ENCODE assay signal across 20 cellular contexts in genomic region chr10:101136007-101136707, GRCh38. TPM values are rescaled to one million over a fixed set of nuclear protein-coding genes. Genes with fewer than 3 reads are reported as not detected.
DNase-seq lines count a peak whose midpoint lies in the region; ATAC-seq, FAIRE-seq and TF ChIP-seq lines count a peak whose summit lies in the region.
"Had no signal": no experiment of that assay in that cellular context is flagged by ENCODE, and none has a peak within 500 bp of the region (broad histone marks: within the 10 kb centered on the region; RNA-seq: fewer than 3 reads in every experiment).

No MANE protein-coding gene starts in this region.

- no peaks in the 10 kb centered on the region for H3K9me3 Mint-ChIP-seq in stimulated activated naive CD8-positive, alpha-beta T cell treated with anti-CD3 and anti-CD28 coated beads, Interleukin-15, Interleukin-2, amounts not matched to agents 100 ng/mL and 50 ng/mL, for 24 hours
- no peaks in the 10 kb centered on the region for H3K9me3 Mint-ChIP-seq in progenitor cell of endocrine pancreas (ENCODE audit: low read depth)
- H3K9me3 Mint-ChIP-seq: activated T-helper 2 cell treated with anti-CD3 and anti-CD28 coated beads, Interferon-gamma antibody, Interleukin-2, Interleukin-4, amounts not matched to agents 10 μg/mL and 5 μg/mL and 100 μg/mL, durations not matched to agents 14 hours and 24 hours and 36 hours; T-cell had no signal

- H3K27ac Mint-ChIP-seq in stimulated activated naive CD8-positive, alpha-beta T cell treated with anti-CD3 and anti-CD28 coated beads, Interleukin-15, Interleukin-2, amounts not matched to agents 100 ng/mL and 50 ng/mL, for 24 hours: no peak overlapping the region
- no peak overlapping the region for H3K27ac Mint-ChIP-seq in progenitor cell of endocrine pancreas
- H3K27ac Mint-ChIP-seq: B cell, T-cell had no signal

- no peak for DNase-seq in stimulated activated naive CD8-positive, alpha-beta T cell treated with anti-CD3 and anti-CD28 coated beads, Interleukin-15, Interleukin-2, amounts not matched to agents 100 U/mL and 50 U/mL, for 24 hours
- peak; percentile 78 for DNase-seq in NB4 (ENCODE audit: low read depth)
- DNase-seq in glomerular visceral epithelial cell (ENCODE audit: extremely low spot score): peak; percentile 21
- DNase-seq in urothelium cell line (ENCODE audit: low spot score): peak; percentile 44
- DNase-seq in progenitor cell of endocrine pancreas (ENCODE audit: low spot score, unreplicated experiment): no peak
- DNase-seq in NCI-H187 treated with DMSO at 0.1 percent for 48 hours (lab: John Stamatoyannopoulos, UW): no peak
- DNase-seq: activated CD4-positive, alpha-beta T cell treated with anti-CD3 and anti-CD28 coated beads for 1 hour; cortex of kidney; kidney glomerular epithelial cell; NCI-H2081; NCI-H526 treated with DMSO at 0.1 percent for 48 hours; occipital lobe; small intestine; T-cell had no signal

- H3K4me3 ChIP-seq in NB4 (ENCODE audit: low read depth, low read length): no peak overlapping the region
- H3K4me3 ChIP-seq: GM12878 had no signal

- peaks cover 87% of the 10 kb centered on the region for H3K27me3 Mint-ChIP-seq in stimulated activated naive CD8-positive, alpha-beta T cell treated with anti-CD3 and anti-CD28 coated beads, Interleukin-15, Interleukin-2, amounts not matched to agents 100 ng/mL and 50 ng/mL, for 24 hours
- H3K27me3 Mint-ChIP-seq in progenitor cell of endocrine pancreas: peaks cover 90% of the 10 kb centered on the region

- TF ChIP-seq CTCF in NB4 (IDR thresholded peaks at IDR 0.05; ENCODE audit: low read depth, low read length) (no peak), progenitor cell of endocrine pancreas (IDR thresholded peaks at IDR 0.05; ENCODE audit: unreplicated experiment) (no peak)

- no peak for TF ChIP-seq POLR2A in NB4 (IDR thresholded peaks at IDR 0.05; ENCODE audit: extremely low read depth, insufficient read length)

- H3K4me3 Mint-ChIP-seq in stimulated activated naive CD8-positive, alpha-beta T cell treated with anti-CD3 and anti-CD28 coated beads, Interleukin-15, Interleukin-2, amounts not matched to agents 100 ng/mL and 50 ng/mL, for 24 hours: peak overlapping the region; percentile 40
- no peak overlapping the region for H3K4me3 Mint-ChIP-seq in progenitor cell of endocrine pancreas (ENCODE audit: low read depth)

- no peak for FAIRE-seq in urothelium cell line (lab: Jason Lieb, UNC)
- FAIRE-seq: GM12878, small intestine had no signal

- H3K36me3 Mint-ChIP-seq in stimulated activated naive CD8-positive, alpha-beta T cell treated with anti-CD3 and anti-CD28 coated beads, Interleukin-15, Interleukin-2, amounts not matched to agents 100 ng/mL and 50 ng/mL, for 24 hours (ENCODE audit: low read depth): no peaks in the 10 kb centered on the region
- H3K36me3 Mint-ChIP-seq in progenitor cell of endocrine pancreas (ENCODE audit: insufficient read depth): no peaks in the 10 kb centered on the region
- H3K36me3 Mint-ChIP-seq: T-cell had no signal

- peaks cover 48% of the 10 kb centered on the region for H3K4me1 Mint-ChIP-seq in stimulated activated naive CD8-positive, alpha-beta T cell treated with anti-CD3 and anti-CD28 coated beads, Interleukin-15, Interleukin-2, amounts not matched to agents 100 ng/mL and 50 ng/mL, for 24 hours (ENCODE audit: low read depth)
- H3K4me1 Mint-ChIP-seq in progenitor cell of endocrine pancreas (ENCODE audit: low read depth): peaks cover 17% of the 10 kb centered on the region

- no peak for ATAC-seq in stimulated activated naive CD8-positive, alpha-beta T cell treated with anti-CD3 and anti-CD28 coated beads, Interleukin-15, Interleukin-2, amounts not matched to agents 100 U/mL and 50 U/mL, for 24 hours
- ATAC-seq in GM21423 (IDR thresholded peaks at IDR 0.05; ENCODE audit: unreplicated experiment): no peak
- ATAC-seq: GM12878, T-cell had no signal

RNA-seq across cellular contexts. Expression of gene TLX1, which starts 5.1 kb away (rescaled TPM):
- not detected in 2 replicates for total RNA-seq in progenitor cell of endocrine pancreas
- total RNA-seq: activated T-helper 2 cell treated with anti-CD3 and anti-CD28 coated beads, Interferon-gamma antibody, Interleukin-2, Interleukin-4, amounts not matched to agents 10 μg/mL and 5 μg/mL and 100 μg/mL, durations not matched to agents 14 hours and 24 hours and 36 hours; B cell; GM12878; LHCN-M2; occipital lobe; T-cell had no signal

Comparison
In these comparisons a context has a peak if more than half of its experiments do, and no peak if none do; other contexts are left out.
1. DNase-seq: peak in NB4 (single experiment), glomerular visceral epithelial cell (single experiment) and urothelium cell line (single experiment); none in stimulated activated naive CD8-positive, alpha-beta T cell treated with anti-CD3 and anti-CD28 coated beads, Interleukin-15, Interleukin-2, amounts not matched to agents 100 U/mL and 50 U/mL, for 24 hours (single experiment), progenitor cell of endocrine pancreas (single experiment) and NCI-H187 treated with DMSO at 0.1 percent for 48 hours (single experiment).